In genomic region chr13:28002886-28003698, GRCh38 we compare ENCODE assay signal across 32 cellular contexts. TPM values are rescaled to one million over a fixed set of nuclear protein-coding genes. Genes with fewer than 3 reads are reported as not detected.
"Had no signal": no experiment of that assay in that cellular context is flagged by ENCODE, and none has a peak within 500 bp of the region (broad histone marks: within the 10 kb centered on the region; RNA-seq: fewer than 3 reads in every experiment).

No MANE protein-coding gene starts in this region.

- H3K9me3 ChIP-seq: colonic mucosa, esophagus muscularis mucosa, gastroesophageal sphincter, heart left ventricle, lower lobe of right lung, ovary, psoas muscle, sigmoid colon, thoracic aorta, tibial nerve, upper lobe of right lung, uterus had no signal

- H3K4me3 ChIP-seq: colonic mucosa, esophagus muscularis mucosa, gastroesophageal sphincter, heart left ventricle, hepatocyte, lower lobe of right lung, ovary, psoas muscle, sigmoid colon, thoracic aorta, tibial nerve, upper lobe of right lung, uterus had no signal

- H3K9me3 Mint-ChIP-seq: dendritic cell treated with granulocyte-macrophage colony-stimulating factor and Interleukin-4, amounts not matched to agents 40 ng/mL and 50 ng/mL, for 4 days; natural killer cell; stimulated activated memory B cell treated with anti-CD40 and anti-IgM and Interleukin-4, amounts not matched to agents 10 μg/mL and 1 μg/mL and 100 μg/mL, for 72 hours had no signal

- H3K27ac ChIP-seq: colonic mucosa, esophagus muscularis mucosa, foreskin keratinocyte, gastroesophageal sphincter, heart left ventricle, hepatocyte, lower lobe of right lung, ovary, psoas muscle, sigmoid colon, thoracic aorta, tibial nerve, upper lobe of right lung, uterus had no signal

- DNase-seq: colonic mucosa; effector memory CD4-positive, alpha-beta T cell; foreskin keratinocyte; heart left ventricle; left colon; left ventricle myocardium superior; lower lobe of right lung; natural killer cell; occipital lobe; ovary; posterior cingulate gyrus; psoas muscle; sigmoid colon; stimulated activated CD4-positive, alpha-beta T cell treated with anti-CD3 and anti-CD28 coated beads, Interleukin-4, amount 100 ng/mL, for 4 hours; stimulated activated naive CD8-positive, alpha-beta T cell treated with anti-CD3 and anti-CD28 coated beads, Interleukin-15, Interleukin-2, amounts not matched to agents 100 U/mL and 50 U/mL, for 24 hours; upper lobe of right lung; uterus had no signal

- H3K4me1 Mint-ChIP-seq: natural killer cell had no signal

- H3K27me3 Mint-ChIP-seq: dendritic cell treated with granulocyte-macrophage colony-stimulating factor and Interleukin-4, amounts not matched to agents 40 ng/mL and 50 ng/mL, for 4 days; stimulated activated memory B cell treated with anti-CD40 and anti-IgM and Interleukin-4, amounts not matched to agents 10 μg/mL and 1 μg/mL and 100 μg/mL, for 72 hours had no signal

- H3K27ac Mint-ChIP-seq: dendritic cell treated with granulocyte-macrophage colony-stimulating factor and Interleukin-4, amounts not matched to agents 40 ng/mL and 50 ng/mL, for 4 days; natural killer cell; stimulated activated memory B cell treated with anti-CD40 and anti-IgM and Interleukin-4, amounts not matched to agents 10 μg/mL and 1 μg/mL and 100 μg/mL, for 72 hours had no signal

- ATAC-seq: foreskin keratinocyte; gastroesophageal sphincter; left colon; left ventricle myocardium superior; natural killer cell; psoas muscle; stimulated activated memory B cell treated with anti-CD40 and anti-IgM and Interleukin-4, amounts not matched to agents 10 μg/mL and 1 μg/mL and 100 μg/mL, for 72 hours; stimulated activated naive CD8-positive, alpha-beta T cell treated with anti-CD3 and anti-CD28 coated beads, Interleukin-15, Interleukin-2, amounts not matched to agents 100 U/mL and 50 U/mL, for 24 hours had no signal

- H3K4me3 Mint-ChIP-seq: dendritic cell treated with granulocyte-macrophage colony-stimulating factor and Interleukin-4, amounts not matched to agents 40 ng/mL and 50 ng/mL, for 4 days; natural killer cell; stimulated activated memory B cell treated with anti-CD40 and anti-IgM and Interleukin-4, amounts not matched to agents 10 μg/mL and 1 μg/mL and 100 μg/mL, for 72 hours had no signal

- H3K4me1 ChIP-seq: colonic mucosa, esophagus muscularis mucosa, foreskin keratinocyte, gastroesophageal sphincter, lower lobe of right lung, psoas muscle, sigmoid colon, tibial nerve, upper lobe of right lung, uterus had no signal

- H3K27me3 ChIP-seq: colonic mucosa, esophagus muscularis mucosa, foreskin keratinocyte, gastroesophageal sphincter, hepatocyte, ovary, sigmoid colon, tibial nerve, upper lobe of right lung, uterus had no signal

- H3K36me3 Mint-ChIP-seq: natural killer cell; stimulated activated memory B cell treated with anti-CD40 and anti-IgM and Interleukin-4, amounts not matched to agents 10 μg/mL and 1 μg/mL and 100 μg/mL, for 72 hours had no signal

- H3K36me3 ChIP-seq: colonic mucosa, esophagus muscularis mucosa, gastroesophageal sphincter, heart left ventricle, lower lobe of right lung, ovary, sigmoid colon, thoracic aorta, tibial nerve, upper lobe of right lung, uterus had no signal

RNA-seq across cellular contexts. Expression of gene URAD, which starts 14.6 kb away (rescaled TPM):
- total RNA-seq: endothelial cell of umbilical vein, epithelial cell of proximal tubule, esophagus muscularis mucosa, fibroblast of lung, foreskin keratinocyte, gastroesophageal sphincter, heart left ventricle, kidney epithelial cell, left ventricle myocardium superior, lower lobe of right lung, mononuclear cell, natural killer cell, occipital lobe, ovary, psoas muscle, renal cortical epithelial cell, right cardiac atrium, sigmoid colon, skeletal muscle tissue, thoracic aorta, tibial nerve, upper lobe of right lung, uterus had no signal

RNA-seq across cellular contexts. Expression of gene CDX2, which starts 34.0 kb away (rescaled TPM):
- total RNA-seq: endothelial cell of umbilical vein, epithelial cell of proximal tubule, fibroblast of lung, foreskin keratinocyte, gastroesophageal sphincter, heart left ventricle, kidney epithelial cell, left ventricle myocardium superior, lower lobe of right lung, mononuclear cell, natural killer cell, occipital lobe, psoas muscle, renal cortical epithelial cell, right cardiac atrium, sigmoid colon, skeletal muscle tissue, thoracic aorta, tibial nerve, upper lobe of right lung had no signal
